ENCODE assay signal across 22 cellular contexts in the genomic region with DNA sequence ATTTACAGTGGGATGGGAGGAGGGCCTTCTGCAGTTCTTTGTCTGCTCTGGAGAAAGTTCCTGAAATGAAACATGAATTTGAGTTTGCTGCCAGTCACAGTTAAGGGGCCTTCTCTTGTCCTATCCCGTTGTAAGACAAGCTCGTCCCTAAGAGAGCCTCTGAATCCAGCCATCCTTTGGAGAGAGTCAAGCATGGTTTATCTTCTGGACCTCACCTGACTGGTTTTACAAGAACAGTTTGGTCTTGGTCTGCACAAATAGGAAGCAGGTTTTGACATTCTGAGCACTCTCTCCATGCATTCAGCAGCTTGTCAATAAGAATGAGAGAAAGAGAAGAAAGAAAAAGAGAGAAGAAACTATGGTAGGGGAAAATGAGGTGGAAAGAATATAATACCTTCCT. TPM values are rescaled to one million over a fixed set of nuclear protein-coding genes. Genes with fewer than 3 reads are reported as not detected.
"Had no signal": no experiment of that assay in that cellular context is flagged by ENCODE, and none has a peak within 500 bp of the region (broad histone marks: within the 10 kb centered on the region; RNA-seq: fewer than 3 reads in every experiment).

No MANE protein-coding gene starts in this region.

- H3K27me3 Mint-ChIP-seq: activated CD8-positive, alpha-beta T cell treated with anti-CD3 and anti-CD28 coated beads for 36 hours; activated naive CD4-positive, alpha-beta T cell treated with anti-CD3 and anti-CD28 coated beads, Interleukin-2, amount 10 ng/mL, durations not matched to agents 7 days and 5 days; activated naive CD8-positive, alpha-beta T cell treated with anti-CD3 and anti-CD28 coated beads for 36 hours had no signal

- H3K27me3 ChIP-seq: brain microvascular endothelial cell, cardiac muscle cell, Peyer's patch, SJSA1 had no signal

- ATAC-seq: activated CD4-positive, CD25-positive, alpha-beta regulatory T cell treated with anti-CD3 and anti-CD28 coated beads, Interleukin-2, amount 50 U/mL, for 24 hours; activated CD8-positive, alpha-beta T cell treated with anti-CD3 and anti-CD28 coated beads for 36 hours; activated T-cell treated with anti-CD3 and anti-CD28 coated beads, Interleukin-2, amount 50 U/mL, for 72 hours had no signal

- H3K27ac Mint-ChIP-seq: activated CD8-positive, alpha-beta T cell treated with anti-CD3 and anti-CD28 coated beads for 36 hours; activated naive CD4-positive, alpha-beta T cell treated with anti-CD3 and anti-CD28 coated beads, Interleukin-2, amount 10 ng/mL, durations not matched to agents 7 days and 5 days; activated naive CD8-positive, alpha-beta T cell treated with anti-CD3 and anti-CD28 coated beads for 36 hours; activated T-cell treated with anti-CD3 and anti-CD28 coated beads, Interleukin-2, amount 50 U/mL, for 72 hours; activated T-helper 2 cell treated with anti-CD3 and anti-CD28 coated beads, Interferon-gamma antibody, Interleukin-2, Interleukin-4, amounts not matched to agents 10 μg/mL and 5 μg/mL and 100 μg/mL, durations not matched to agents 14 hours and 24 hours and 36 hours; T-helper 1 cell treated with Interleukin-12 subunit alpha and Interleukin-12 subunit beta and Interleukin-4 antibody, amounts not matched to agents 30 μg/mL and 1 μg/mL, for 36 hours had no signal

- H3K4me1 Mint-ChIP-seq: activated naive CD4-positive, alpha-beta T cell treated with anti-CD3 and anti-CD28 coated beads, Interleukin-2, amount 10 ng/mL, durations not matched to agents 7 days and 5 days; activated naive CD8-positive, alpha-beta T cell treated with anti-CD3 and anti-CD28 coated beads for 36 hours had no signal

- H3K9me3 ChIP-seq: Peyer's patch, SJSA1 had no signal

- H3K36me3 ChIP-seq: brain microvascular endothelial cell, cardiac muscle cell, Peyer's patch, SJSA1 had no signal

- H3K36me3 Mint-ChIP-seq: activated naive CD4-positive, alpha-beta T cell treated with anti-CD3 and anti-CD28 coated beads, Interleukin-2, amount 10 ng/mL, durations not matched to agents 7 days and 5 days; activated naive CD8-positive, alpha-beta T cell treated with anti-CD3 and anti-CD28 coated beads for 36 hours had no signal

- H3K9me3 Mint-ChIP-seq: activated CD8-positive, alpha-beta T cell treated with anti-CD3 and anti-CD28 coated beads for 36 hours; activated naive CD4-positive, alpha-beta T cell treated with anti-CD3 and anti-CD28 coated beads, Interleukin-2, amount 10 ng/mL, durations not matched to agents 7 days and 5 days; activated naive CD8-positive, alpha-beta T cell treated with anti-CD3 and anti-CD28 coated beads for 36 hours; activated T-cell treated with anti-CD3 and anti-CD28 coated beads, Interleukin-2, amount 50 U/mL, for 72 hours; activated T-helper 2 cell treated with anti-CD3 and anti-CD28 coated beads, Interferon-gamma antibody, Interleukin-2, Interleukin-4, amounts not matched to agents 10 μg/mL and 5 μg/mL and 100 μg/mL, durations not matched to agents 14 hours and 24 hours and 36 hours; T-helper 1 cell treated with Interleukin-12 subunit alpha and Interleukin-12 subunit beta and Interleukin-4 antibody, amounts not matched to agents 30 μg/mL and 1 μg/mL, for 36 hours had no signal

- H3K4me3 Mint-ChIP-seq: activated CD8-positive, alpha-beta T cell treated with anti-CD3 and anti-CD28 coated beads for 36 hours; activated naive CD4-positive, alpha-beta T cell treated with anti-CD3 and anti-CD28 coated beads, Interleukin-2, amount 10 ng/mL, durations not matched to agents 7 days and 5 days; activated naive CD8-positive, alpha-beta T cell treated with anti-CD3 and anti-CD28 coated beads for 36 hours; activated T-cell treated with anti-CD3 and anti-CD28 coated beads, Interleukin-2, amount 50 U/mL, for 72 hours; T-helper 1 cell treated with Interleukin-12 subunit alpha and Interleukin-12 subunit beta and Interleukin-4 antibody, amounts not matched to agents 30 μg/mL and 1 μg/mL, for 36 hours had no signal

- H3K4me3 ChIP-seq: cardiac muscle cell, Peyer's patch, SJSA1 had no signal

- H3K4me1 ChIP-seq: Peyer's patch had no signal

- DNase-seq: activated CD4-positive, alpha-beta T cell treated with anti-CD3 and anti-CD28 coated beads for 4 hours; activated CD8-positive, alpha-beta memory T cell treated with anti-CD3 and anti-CD28 coated beads, Interleukin-2, amount 50 U/mL, for 4 hours; activated CD8-positive, alpha-beta T cell treated with anti-CD3 and anti-CD28 coated beads for 36 hours; activated gamma-delta T cell treated with Interleukin-2 at 50 U/mL for 16 hours; activated naive CD4-positive, alpha-beta T cell treated with anti-CD3 and anti-CD28 coated beads, Interleukin-2, amount 10 ng/mL, durations not matched to agents 7 days and 5 days; activated naive CD8-positive, alpha-beta T cell treated with anti-CD3 and anti-CD28 coated beads for 36 hours; activated T-cell treated with anti-CD3 and anti-CD28 coated beads, Interleukin-2, amount 50 U/mL, for 72 hours; brain microvascular endothelial cell; MM.1S; NCI-H1105; NCI-H1436; NCI-H187; NCI-H2081; NCI-H446; Peyer's patch; Right ventricle myocardium superior had no signal

- H3K27ac ChIP-seq: brain microvascular endothelial cell, cardiac muscle cell, Peyer's patch, RWPE1, SJSA1 had no signal

RNA-seq across cellular contexts. Expression of gene TENM3, which starts 20.4 kb away (rescaled TPM):
- total RNA-seq: activated CD8-positive, alpha-beta T cell treated with anti-CD3 and anti-CD28 coated beads for 36 hours; activated naive CD8-positive, alpha-beta T cell treated with anti-CD3 and anti-CD28 coated beads for 36 hours had no signal
